ENCODE assay signal across 17 cellular contexts in genomic region chr3:141952611-141953010, GRCh38.
"Had no signal": no experiment of that assay in that cellular context is flagged by ENCODE, and none has a peak within 500 bp of the region (broad histone marks: within the 10 kb centered on the region; RNA-seq: fewer than 3 reads in every experiment).

No MANE protein-coding gene starts in this region.

- H3K36me3 ChIP-seq: breast epithelium, uterus had no signal

- H3K27ac ChIP-seq: gastroesophageal sphincter, heart right ventricle, left ventricle myocardium inferior, uterus had no signal

- H3K9me3 ChIP-seq: breast epithelium, gastroesophageal sphincter, heart right ventricle, left ventricle myocardium inferior, uterus had no signal

- H3K4me3 ChIP-seq: breast epithelium, gastroesophageal sphincter, heart right ventricle, left ventricle myocardium inferior, uterus had no signal

- H3K9me3 Mint-ChIP-seq: activated naive CD8-positive, alpha-beta T cell treated with anti-CD3 and anti-CD28 coated beads, Interleukin-2, amount 50 U/mL, for 24 hours; activated T-helper 17 cell treated with anti-CD3 and anti-CD28 coated beads, Interleukin-2, amount 50 U/mL, for 72 hours; dendritic cell treated with granulocyte-macrophage colony-stimulating factor and Interleukin-4, amounts not matched to agents 40 ng/mL and 50 ng/mL, for 4 days; memory B cell; stimulated activated effector memory CD8-positive, alpha-beta T cell treated with anti-CD3 and anti-CD28 coated beads, Interleukin-12 subunit alpha, Interleukin-12 subunit beta, amount 100 ng/mL, for 72 hours had no signal

- H3K27me3 ChIP-seq: breast epithelium, gastroesophageal sphincter, heart right ventricle, uterus had no signal

- DNase-seq: activated CD4-positive, alpha-beta T cell treated with anti-CD3 and anti-CD28 coated beads, Interleukin-2, amount 50 U/mL, for 1 hour; activated naive CD4-positive, alpha-beta T cell treated with Interleukin-2 at 50 U/mL for 16 hours; activated naive CD8-positive, alpha-beta T cell treated with anti-CD3 and anti-CD28 coated beads, Interleukin-2, amount 50 U/mL, for 24 hours; activated T-cell treated with anti-CD3 and anti-CD28 coated beads for 4 hours; aorta; effector memory CD4-positive, alpha-beta T cell; heart right ventricle; left ventricle myocardium inferior; stimulated activated CD4-positive, alpha-beta T cell treated with anti-CD3 and anti-CD28 coated beads, Interleukin-12 subunit alpha, Interleukin-12 subunit beta, amount 100 ng/mL, for 4 hours; stimulated activated CD4-positive, alpha-beta T cell treated with anti-CD3 and anti-CD28 coated beads, Interleukin-2, amount 100 ng/mL, for 24 hours; uterus had no signal

- H3K27ac Mint-ChIP-seq: activated naive CD8-positive, alpha-beta T cell treated with anti-CD3 and anti-CD28 coated beads, Interleukin-2, amount 50 U/mL, for 24 hours; activated T-helper 17 cell treated with anti-CD3 and anti-CD28 coated beads, Interleukin-2, amount 50 U/mL, for 72 hours; dendritic cell treated with granulocyte-macrophage colony-stimulating factor and Interleukin-4, amounts not matched to agents 40 ng/mL and 50 ng/mL, for 4 days; memory B cell; stimulated activated effector memory CD8-positive, alpha-beta T cell treated with anti-CD3 and anti-CD28 coated beads, Interleukin-12 subunit alpha, Interleukin-12 subunit beta, amount 100 ng/mL, for 72 hours had no signal

- H3K27me3 Mint-ChIP-seq: activated naive CD8-positive, alpha-beta T cell treated with anti-CD3 and anti-CD28 coated beads, Interleukin-2, amount 50 U/mL, for 24 hours; activated T-helper 17 cell treated with anti-CD3 and anti-CD28 coated beads, Interleukin-2, amount 50 U/mL, for 72 hours; dendritic cell treated with granulocyte-macrophage colony-stimulating factor and Interleukin-4, amounts not matched to agents 40 ng/mL and 50 ng/mL, for 4 days; memory B cell had no signal

- H3K4me1 ChIP-seq: breast epithelium, heart right ventricle, left ventricle myocardium inferior had no signal

- H3K4me3 Mint-ChIP-seq: activated naive CD8-positive, alpha-beta T cell treated with anti-CD3 and anti-CD28 coated beads, Interleukin-2, amount 50 U/mL, for 24 hours; activated T-helper 17 cell treated with anti-CD3 and anti-CD28 coated beads, Interleukin-2, amount 50 U/mL, for 72 hours; dendritic cell treated with granulocyte-macrophage colony-stimulating factor and Interleukin-4, amounts not matched to agents 40 ng/mL and 50 ng/mL, for 4 days; memory B cell; stimulated activated effector memory CD8-positive, alpha-beta T cell treated with anti-CD3 and anti-CD28 coated beads, Interleukin-12 subunit alpha, Interleukin-12 subunit beta, amount 100 ng/mL, for 72 hours had no signal

- ATAC-seq: activated naive CD8-positive, alpha-beta T cell treated with anti-CD3 and anti-CD28 coated beads, Interleukin-2, amount 50 U/mL, for 24 hours; activated T-helper 17 cell treated with anti-CD3 and anti-CD28 coated beads, Interleukin-2, amount 50 U/mL, for 72 hours; gastroesophageal sphincter; heart right ventricle; stimulated activated effector memory CD8-positive, alpha-beta T cell treated with anti-CD3 and anti-CD28 coated beads, Interleukin-12 subunit alpha, Interleukin-12 subunit beta, amount 100 ng/mL, for 72 hours had no signal
